Comparison of ENCODE assay signal across 8 cellular contexts in genomic region chr9:127224178-127224882, GRCh38. TPM values are rescaled to one million over a fixed set of nuclear protein-coding genes. Genes with fewer than 3 reads are reported as not detected.
DNase-seq lines count a peak whose midpoint lies in the region; ATAC-seq and TF ChIP-seq lines count a peak whose summit lies in the region.

No MANE protein-coding gene starts in this region.

- H3K4me3 ChIP-seq in right lobe of liver: peak overlapping the region; percentile 36 to 61 (median 48)

- H3K4me3 Mint-ChIP-seq in activated CD4-positive, alpha-beta memory T cell treated with anti-CD3 and anti-CD28 coated beads for 36 hours: peak overlapping the region; percentile 78

- peak; percentile 16 for TF ChIP-seq POLR2A in right lobe of liver (IDR thresholded peaks at IDR 0.05)

- H3K4me1 Mint-ChIP-seq in activated CD4-positive, alpha-beta memory T cell treated with anti-CD3 and anti-CD28 coated beads for 36 hours (ENCODE audit: low read depth): peaks cover 32% of the 10 kb centered on the region

- 1% methylated on average over 29 of the region's 56 CpGs for WGBS in right lobe of liver (ENCODE audit: insufficient coverage, low coverage, low lambda C conversion rate, missing lambda C conversion rate)

- CTCF ChIA-PET in activated CD4-positive, alpha-beta memory T cell treated with anti-CD3 and anti-CD28 coated beads for 36 hours (lab: Charles Lee): interaction anchor here (0.7 to 4.5 kb wide), 9 partner anchors 9 to 510 kb away, joined by 3 to 25 read pairs (median 3); partner anchors contain the start of genes LRSAM1, RPL12, SLC2A8 and TOR2A

- H3K27ac ChIP-seq in right lobe of liver: peak overlapping the region in 2 of 3 donors; percentile 18 to 24

- H3K27me3 Mint-ChIP-seq in activated CD4-positive, alpha-beta memory T cell treated with anti-CD3 and anti-CD28 coated beads for 36 hours: peaks cover 10% of the 10 kb centered on the region

- DNase-seq in AG09319 (ENCODE audit: extremely low read depth, low read depth): no peak
- DNase-seq in NCI-H524 (lab: John Stamatoyannopoulos, UW): peak; percentile 85 to 92
- DNase-seq in activated CD4-positive, alpha-beta memory T cell treated with anti-CD3 and anti-CD28 coated beads for 36 hours: peak; percentile 91
- peak; percentile 68 to 88 for DNase-seq in dermis microvascular lymphatic vessel endothelial cell (ENCODE audit: low read depth in 2 of 2)
- peak; percentile 91 to 96 (median 94) for DNase-seq in right lobe of liver
- peak; percentile 76 to 84 for DNase-seq in stimulated activated CD4-positive, alpha-beta T cell treated with anti-CD3 and anti-CD28 coated beads, Interleukin-2, amount 100 ng/mL, for 48 hours

- peak; percentile 61 for ATAC-seq in GM19035 (IDR thresholded peaks at IDR 0.05; ENCODE audit: unreplicated experiment)
- ATAC-seq in HG03342 (IDR thresholded peaks at IDR 0.05; ENCODE audit: unreplicated experiment): peak; percentile 55
- peak; percentile 81 to 89 (median 87) for ATAC-seq in right lobe of liver

- no peaks in the 10 kb centered on the region for H3K36me3 ChIP-seq in right lobe of liver

- POLR2A ChIA-PET in activated CD4-positive, alpha-beta memory T cell treated with anti-CD3 and anti-CD28 coated beads for 36 hours (lab: Charles Lee): interaction anchor here (0.6 to 1.6 kb wide), 4 partner anchors 10 to 203 kb away, joined by 3 to 9 read pairs (median 4); no protein-coding TSS in a partner anchor

- peak overlapping the region; percentile 79 for H3K27ac Mint-ChIP-seq in activated CD4-positive, alpha-beta memory T cell treated with anti-CD3 and anti-CD28 coated beads for 36 hours

- H3K9me3 ChIP-seq in right lobe of liver: no peaks in the 10 kb centered on the region

- H3K4me1 ChIP-seq in right lobe of liver: peaks cover 0 to 4% (median 0%) of the 10 kb centered on the region in 4 donors

- peaks cover 3% of the 10 kb centered on the region for H3K36me3 Mint-ChIP-seq in activated CD4-positive, alpha-beta memory T cell treated with anti-CD3 and anti-CD28 coated beads for 36 hours

- H3K27me3 ChIP-seq in right lobe of liver: no peaks in the 10 kb centered on the region

- intact Hi-C loops in activated CD4-positive, alpha-beta memory T cell treated with anti-CD3 and anti-CD28 coated beads for 36 hours (cut with micrococcal nuclease): loop anchor here (1.0 to 2.0 kb wide), 3 partner anchors 21 to 226 kb away; partner anchors contain the start of genes LRSAM1 and RPL12
- intact Hi-C loops in right lobe of liver (cut with DNase I): no loop called here

- TF ChIP-seq CTCF in AG09319 (IDR thresholded peaks at IDR 0.05; ENCODE audit: low read depth, low read length): peak; percentile 18
- peak in 2 of 4 donors; percentile 9 to 14 for TF ChIP-seq CTCF in right lobe of liver (IDR thresholded peaks at IDR 0.05)

- H3K9me3 Mint-ChIP-seq in activated CD4-positive, alpha-beta memory T cell treated with anti-CD3 and anti-CD28 coated beads for 36 hours: no peaks in the 10 kb centered on the region

RNA-seq across cellular contexts. Expression of gene GARNL3, which starts 40.2 kb away (rescaled TPM):
- 1 to 10 TPM; 3.5 to 3.9 TPM for total RNA-seq in activated CD4-positive, alpha-beta memory T cell treated with anti-CD3 and anti-CD28 coated beads for 36 hours
- total RNA-seq in dermis microvascular lymphatic vessel endothelial cell: 2.3 and 3.3 TPM in 2 replicates
- total RNA-seq in right lobe of liver: 1 to 10 TPM; 4.4 to 9.7 (median 6.1) TPM
